ENCODE assay signal across 16 cellular contexts in the genomic region with DNA sequence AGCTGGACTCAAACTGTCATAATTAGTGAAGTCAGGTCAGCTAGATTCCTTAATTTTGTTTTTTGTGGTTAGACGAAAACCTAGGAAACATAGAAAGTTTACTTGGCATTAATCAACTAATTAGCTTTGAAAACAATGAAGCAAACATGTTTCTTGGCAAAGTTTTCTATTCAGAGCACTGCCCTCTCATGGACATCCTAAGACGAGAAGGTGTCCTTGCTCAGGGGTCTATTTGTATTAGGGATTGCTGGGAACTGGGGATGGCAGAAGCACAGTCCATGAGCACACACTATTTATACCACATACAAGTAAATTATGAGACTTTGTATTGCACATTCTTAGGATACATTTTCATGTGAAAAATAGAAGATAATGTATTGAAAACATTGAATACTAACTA. TPM values are rescaled to one million over a fixed set of nuclear protein-coding genes. Genes with fewer than 3 reads are reported as not detected.
DNase-seq lines count a peak whose midpoint lies in the region; ATAC-seq, FAIRE-seq and TF ChIP-seq lines count a peak whose summit lies in the region.
"Had no signal": no experiment of that assay in that cellular context is flagged by ENCODE, and none has a peak within 500 bp of the region (broad histone marks: within the 10 kb centered on the region; RNA-seq: fewer than 3 reads in every experiment).

No MANE protein-coding gene starts in this region.

- WGBS in A549 (ENCODE audit: missing lambda C conversion rate): 56% methylated on average over 2 of the region's 2 CpGs

- DNase-seq in A549 (ENCODE audit: low read depth in 1 of 2, low spot score in 1 of 2) (no peak), GM18507 (ENCODE audit: extremely low spot score, insufficient read length, low read depth) (no peak), RKO (ENCODE audit: low spot score) (peak; percentile 18), epithelial cell of proximal tubule (ENCODE audit: low read depth) (no peak), AG20443 (ENCODE audit: low spot score) (no peak)
- no peak for DNase-seq in activated CD8-positive, alpha-beta memory T cell treated with anti-CD3 and anti-CD28 coated beads, Interleukin-2, amount 10 ng/mL, durations not matched to agents 7 days and 5 days
- DNase-seq: activated naive CD4-positive, alpha-beta T cell treated with anti-CD3 and anti-CD28 coated beads, Interleukin-2, amount 50 U/mL, for 16 hours; effector CD4-positive, alpha-beta T cell; left ventricle myocardium inferior; NCI-H187 treated with DMSO at 0.1 percent for 48 hours; SHP77; stimulated activated naive CD4-positive, alpha-beta T cell treated with Interleukin-2 at 50 U/mL for 16 hours had no signal

- H3K4me3 Mint-ChIP-seq in activated CD8-positive, alpha-beta memory T cell treated with anti-CD3 and anti-CD28 coated beads, Interleukin-2, amount 10 ng/mL, durations not matched to agents 7 days and 5 days: no peak overlapping the region

- ATAC-seq in A549 (peak in 1 of 2 experiments; percentile 46; a peak in 2 of 6 replicates), HG03097 (IDR thresholded peaks at IDR 0.05; ENCODE audit: low FRiP score, unreplicated experiment) (no peak), GM19463 (IDR thresholded peaks at IDR 0.05; ENCODE audit: unreplicated experiment) (no peak)
- no peak for ATAC-seq in activated CD8-positive, alpha-beta memory T cell treated with anti-CD3 and anti-CD28 coated beads, Interleukin-2, amount 10 ng/mL, durations not matched to agents 7 days and 5 days

- 0 out of 3 replicates have a peak, but pooled peaks have one; percentile 6 for TF ChIP-seq CTCF in A549 (IDR thresholded peaks at IDR 0.05)
- TF ChIP-seq CTCF in epithelial cell of proximal tubule (conservative IDR thresholded peaks at IDR 0.05; ENCODE audit: low read depth, low read length): peak; percentile 37

- peak; percentile 23 for FAIRE-seq in A549 (lab: Jason Lieb, UNC)
- peak; percentile 18 for FAIRE-seq in GM18507 (lab: Jason Lieb, UNC)

- H3K36me3 Mint-ChIP-seq in activated CD8-positive, alpha-beta memory T cell treated with anti-CD3 and anti-CD28 coated beads, Interleukin-2, amount 10 ng/mL, durations not matched to agents 7 days and 5 days: peaks cover 14% of the 10 kb centered on the region

- no peak for TF ChIP-seq POLR2A in A549 (IDR thresholded peaks at IDR 0.05; ENCODE audit: low read length)

- TF ChIP-seq EP300 in A549 (IDR thresholded peaks at IDR 0.05): no peak

- H3K9me3 Mint-ChIP-seq in activated CD8-positive, alpha-beta memory T cell treated with anti-CD3 and anti-CD28 coated beads, Interleukin-2, amount 10 ng/mL, durations not matched to agents 7 days and 5 days (ENCODE audit: low read depth): no peaks in the 10 kb centered on the region
- H3K9me3 Mint-ChIP-seq: T-helper 2 cell treated with Interferon-gamma antibody and Interleukin-4, amounts not matched to agents 5 μg/mL and 100 μg/mL, for 36 hours had no signal

- peaks cover 37% of the 10 kb centered on the region for H3K4me1 Mint-ChIP-seq in activated CD8-positive, alpha-beta memory T cell treated with anti-CD3 and anti-CD28 coated beads, Interleukin-2, amount 10 ng/mL, durations not matched to agents 7 days and 5 days

- H3K27ac ChIP-seq in A549: no peak overlapping the region
- H3K27ac ChIP-seq: left ventricle myocardium inferior had no signal

- H3K4me2 ChIP-seq in A549: no peak overlapping the region

- no peak overlapping the region for H3K27ac Mint-ChIP-seq in activated CD8-positive, alpha-beta memory T cell treated with anti-CD3 and anti-CD28 coated beads, Interleukin-2, amount 10 ng/mL, durations not matched to agents 7 days and 5 days

- H3K27me3 Mint-ChIP-seq in activated CD8-positive, alpha-beta memory T cell treated with anti-CD3 and anti-CD28 coated beads, Interleukin-2, amount 10 ng/mL, durations not matched to agents 7 days and 5 days: no peaks in the 10 kb centered on the region

- H3K4me3 ChIP-seq in A549 (no peak overlapping the region), epithelial cell of proximal tubule (ENCODE audit: low read depth, low read length) (no peak overlapping the region)
- H3K4me3 ChIP-seq: left ventricle myocardium inferior had no signal

- CTCF ChIA-PET in A549 (lab: Yijun Ruan, JAX): interaction anchor here (2.7 kb wide), 1 partner anchor 13 kb away, joined by 9 read pairs; no protein-coding TSS in a partner anchor
- CTCF ChIA-PET in activated CD8-positive, alpha-beta memory T cell treated with anti-CD3 and anti-CD28 coated beads, Interleukin-2, amount 10 ng/mL, durations not matched to agents 7 days and 5 days (lab: Charles Lee): interaction anchor here (1.0 kb wide), 1 partner anchor 431 kb away, joined by 3 read pairs; a partner anchor contains a TSS

- POLR2A ChIA-PET in A549 (lab: Yijun Ruan, JAX): no interaction called here

- no peaks in the 10 kb centered on the region for H3K9me3 ChIP-seq in A549
- H3K9me3 ChIP-seq: left ventricle myocardium inferior had no signal

- no peak for TF ChIP-seq RAD21 in A549 (conservative IDR thresholded peaks at IDR 0.05 in 1 of 2, IDR thresholded peaks at IDR 0.05 in 1 of 2)

- peaks cover 16% of the 10 kb centered on the region for H3K4me1 ChIP-seq in A549

TF ChIP-seq in A549, 52 proteins besides CTCF, POLR2A, EP300 and RAD21:
- no peak for TF ChIP-seq FOXS1 (CRISPR knock-in tag; IDR thresholded peaks at IDR 0.05)
- TF ChIP-seq, protein P1, sequence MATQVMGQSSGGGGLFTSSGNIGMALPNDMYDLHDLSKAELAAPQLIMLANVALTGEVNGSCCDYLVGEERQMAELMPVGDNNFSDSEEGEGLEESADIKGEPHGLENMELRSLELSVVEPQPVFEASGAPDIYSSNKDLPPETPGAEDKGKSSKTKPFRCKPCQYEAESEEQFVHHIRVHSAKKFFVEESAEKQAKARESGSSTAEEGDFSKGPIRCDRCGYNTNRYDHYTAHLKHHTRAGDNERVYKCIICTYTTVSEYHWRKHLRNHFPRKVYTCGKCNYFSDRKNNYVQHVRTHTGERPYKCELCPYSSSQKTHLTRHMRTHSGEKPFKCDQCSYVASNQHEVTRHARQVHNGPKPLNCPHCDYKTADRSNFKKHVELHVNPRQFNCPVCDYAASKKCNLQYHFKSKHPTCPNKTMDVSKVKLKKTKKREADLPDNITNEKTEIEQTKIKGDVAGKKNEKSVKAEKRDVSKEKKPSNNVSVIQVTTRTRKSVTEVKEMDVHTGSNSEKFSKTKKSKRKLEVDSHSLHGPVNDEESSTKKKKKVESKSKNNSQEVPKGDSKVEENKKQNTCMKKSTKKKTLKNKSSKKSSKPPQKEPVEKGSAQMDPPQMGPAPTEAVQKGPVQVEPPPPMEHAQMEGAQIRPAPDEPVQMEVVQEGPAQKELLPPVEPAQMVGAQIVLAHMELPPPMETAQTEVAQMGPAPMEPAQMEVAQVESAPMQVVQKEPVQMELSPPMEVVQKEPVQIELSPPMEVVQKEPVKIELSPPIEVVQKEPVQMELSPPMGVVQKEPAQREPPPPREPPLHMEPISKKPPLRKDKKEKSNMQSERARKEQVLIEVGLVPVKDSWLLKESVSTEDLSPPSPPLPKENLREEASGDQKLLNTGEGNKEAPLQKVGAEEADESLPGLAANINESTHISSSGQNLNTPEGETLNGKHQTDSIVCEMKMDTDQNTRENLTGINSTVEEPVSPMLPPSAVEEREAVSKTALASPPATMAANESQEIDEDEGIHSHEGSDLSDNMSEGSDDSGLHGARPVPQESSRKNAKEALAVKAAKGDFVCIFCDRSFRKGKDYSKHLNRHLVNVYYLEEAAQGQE (IDR thresholded peaks at IDR 0.05): no peak
- no peak for TF ChIP-seq KDM1A (IDR thresholded peaks at IDR 0.05; ENCODE audit: low read depth)
- TF ChIP-seq CHD4 (IDR thresholded peaks at IDR 0.05; ENCODE audit: borderline replicate concordance): no peak
- TF ChIP-seq GATA3 (IDR thresholded peaks at IDR 0.05; ENCODE audit: borderline replicate concordance): no peak

RNA-seq across cellular contexts. Expression of a gene that starts 49.7 kb away (rescaled TPM):
- polyA plus RNA-seq in A549 (2011; rRNA removed): 21.6 and 26.2 TPM in 2 replicates
- 9.6 and 10.7 TPM in 2 replicates for polyA plus RNA-seq in A549 (2012; cell fraction: cytosol; rRNA removed)
- polyA plus RNA-seq in A549 (2012; cell fraction: nucleus; rRNA removed): 15.6 and 15.8 TPM in 2 replicates
- 11.5 to 14.1 TPM (median 12.7 TPM) in 3 replicates for polyA plus RNA-seq in A549 (2017; fragmentation: RNase III; extraction: RNeasy Plus Mini Kit Qiagen cat#74134 plus additional on column Dnase treatment)
- polyA minus RNA-seq in A549 (2011; rRNA and poly(A)+ RNA removed): 11.2 and 12.4 TPM in 2 replicates
- 13.7 and 21.9 TPM in 2 replicates for total RNA-seq in epithelial cell of proximal tubule
- total RNA-seq in activated CD8-positive, alpha-beta memory T cell treated with anti-CD3 and anti-CD28 coated beads, Interleukin-2, amount 10 ng/mL, durations not matched to agents 7 days and 5 days: 10 to 100 TPM; 19.0 to 21.6 TPM

RNA-seq across cellular contexts. Expression of a gene that starts 56.3 kb away (rescaled TPM):
- polyA plus RNA-seq in A549 (2011; rRNA removed) (0.14 and 0.30 TPM in 2 replicates), A549 (2017; fragmentation: RNase III; extraction: RNeasy Plus Mini Kit Qiagen cat#74134 plus additional on column Dnase treatment) (0.05 to 0.17 TPM (median 0.09 TPM) in 3 replicates)
- polyA plus RNA-seq in A549 (2012; cell fraction: cytosol; rRNA removed): 0.01 and 0.04 TPM in 2 replicates
- 0.05 and 0.11 TPM in 2 replicates for polyA plus RNA-seq in A549 (2012; cell fraction: nucleus; rRNA removed)
- polyA minus RNA-seq in A549 (2011; rRNA and poly(A)+ RNA removed): not detected in 2 replicates
- total RNA-seq in epithelial cell of proximal tubule: 0.07 and 1.3 TPM in 2 replicates
- total RNA-seq in activated CD8-positive, alpha-beta memory T cell treated with anti-CD3 and anti-CD28 coated beads, Interleukin-2, amount 10 ng/mL, durations not matched to agents 7 days and 5 days: not detected
- total RNA-seq: HT1080 had no signal
